Comparison of ENCODE assay signal across 8 cellular contexts in the genomic region with DNA sequence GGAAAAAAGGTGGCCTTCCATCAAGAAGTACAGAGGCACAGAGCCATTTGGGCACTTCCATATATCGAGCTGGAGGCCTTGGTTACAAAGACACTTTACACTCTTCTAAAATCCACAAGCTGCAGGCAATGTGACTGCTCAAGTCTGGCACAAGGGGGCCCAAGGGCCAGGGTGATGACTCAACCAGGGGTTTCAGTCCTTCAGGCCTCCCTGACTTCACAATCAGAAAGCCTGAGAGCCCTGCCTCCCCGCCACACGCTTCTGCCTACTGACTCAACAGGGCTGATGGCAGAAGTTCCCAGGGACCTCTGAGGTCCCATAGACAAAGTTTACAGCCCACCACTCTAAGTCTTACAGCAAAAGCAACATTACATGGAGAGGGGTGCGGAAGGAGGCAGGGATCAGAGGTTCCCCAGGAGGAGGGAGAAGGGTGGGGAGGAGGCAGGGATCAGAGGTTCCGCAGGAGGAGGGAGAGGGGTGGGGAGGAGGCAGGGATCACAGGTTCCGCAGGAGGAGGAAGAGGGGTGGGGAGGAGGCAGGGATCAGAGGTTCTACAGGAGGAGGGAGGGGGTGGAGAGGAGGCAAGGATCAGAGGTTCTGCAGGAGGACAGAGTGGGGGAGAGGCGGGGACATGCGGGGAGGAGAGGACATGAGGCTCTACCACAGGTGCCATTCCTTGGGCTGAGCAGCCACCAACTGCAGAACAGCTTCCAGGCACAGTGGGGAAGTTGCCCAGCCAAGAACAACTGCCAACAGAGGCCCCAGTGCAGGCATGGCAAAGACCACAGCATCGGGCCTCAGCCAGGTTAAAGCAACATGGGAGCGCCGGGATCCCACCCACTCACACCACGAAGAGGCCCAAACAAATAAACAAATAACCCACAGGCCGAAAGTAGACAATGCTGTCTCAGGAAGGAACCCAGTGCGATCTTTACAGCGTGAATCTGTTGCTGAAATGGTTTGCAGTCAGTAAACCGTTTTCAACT. TPM values are rescaled to one million over a fixed set of nuclear protein-coding genes. Genes with fewer than 3 reads are reported as not detected.
A peak's percentile ranks its signal among the peaks of the same experiment; 100 is the strongest.
DNase-seq lines count a peak whose midpoint lies in the region; ATAC-seq and TF ChIP-seq lines count a peak whose summit lies in the region.

No MANE protein-coding gene starts in this region.

- peak overlapping the region; percentile 45 for H4K91ac ChIP-seq in mesenchymal stem cell (ENCODE audit: low read length)

- H3K9ac ChIP-seq in DND-41 (ENCODE audit: low read depth, low read length) (no peak overlapping the region), mesenchymal stem cell (ENCODE audit: low read length) (no peak overlapping the region)

- no peak overlapping the region for H3K4me3 Mint-ChIP-seq in activated CD8-positive, alpha-beta T cell treated with anti-CD3 and anti-CD28 coated beads, Interleukin-2, amount 10 ng/mL, durations not matched to agents 7 days and 5 days
- H3K4me3 Mint-ChIP-seq in immature natural killer cell, result no peak overlapping the region

- CTCF ChIA-PET in activated CD8-positive, alpha-beta T cell treated with anti-CD3 and anti-CD28 coated beads, Interleukin-2, amount 10 ng/mL, durations not matched to agents 7 days and 5 days (lab: Charles Lee), result interaction anchor here (1.2 kb wide), 1 partner anchor 35 kb away, joined by 4 read pairs; no protein-coding TSS in a partner anchor

- ATAC-seq in DND-41 (ENCODE audit: insufficient read depth, low read depth), result peak; percentile 49
- peak; percentile 97 for ATAC-seq in GM19455 (IDR thresholded peaks at IDR 0.05; ENCODE audit: unreplicated experiment)
- ATAC-seq in HG03354 (IDR thresholded peaks at IDR 0.05; ENCODE audit: poor library complexity, severe bottlenecking, unreplicated experiment), result peak; percentile 98
- peak; percentile 32 for ATAC-seq in activated CD8-positive, alpha-beta T cell treated with anti-CD3 and anti-CD28 coated beads, Interleukin-2, amount 10 ng/mL, durations not matched to agents 7 days and 5 days

- H3K23ac ChIP-seq in mesenchymal stem cell (ENCODE audit: low read length in 2 of 2), result no peak overlapping the region

- no peak overlapping the region for H3K27ac ChIP-seq in DND-41 (ENCODE audit: low read length)
- H3K27ac ChIP-seq in mesenchymal stem cell (ENCODE audit: low read length, poor library complexity, severe bottlenecking), result no peak overlapping the region

- POLR2A ChIA-PET in activated CD8-positive, alpha-beta T cell treated with anti-CD3 and anti-CD28 coated beads, Interleukin-2, amount 10 ng/mL, durations not matched to agents 7 days and 5 days (lab: Charles Lee), result no interaction called here

- H3K9me3 Mint-ChIP-seq in activated CD8-positive, alpha-beta T cell treated with anti-CD3 and anti-CD28 coated beads, Interleukin-2, amount 10 ng/mL, durations not matched to agents 7 days and 5 days (ENCODE audit: insufficient read depth), result no peaks in the 10 kb centered on the region
- H3K9me3 Mint-ChIP-seq in immature natural killer cell, result no peaks in the 10 kb centered on the region

- peak overlapping the region in 1 of 2 experiments; percentile 80 for H2BK12ac ChIP-seq in mesenchymal stem cell (ENCODE audit: low read length in 2 of 2)

- no peaks in the 10 kb centered on the region for H3K27me3 Mint-ChIP-seq in activated CD8-positive, alpha-beta T cell treated with anti-CD3 and anti-CD28 coated beads, Interleukin-2, amount 10 ng/mL, durations not matched to agents 7 days and 5 days (ENCODE audit: low read depth)
- H3K27me3 Mint-ChIP-seq in immature natural killer cell (ENCODE audit: low read depth in 3 of 3), result no peaks in the 10 kb centered on the region

- peak; percentile 15 for TF ChIP-seq CTCF in DND-41 (IDR thresholded peaks at IDR 0.05; ENCODE audit: borderline replicate concordance, extremely low read depth, low read length, poor library complexity, severe bottlenecking)

- no peaks in the 10 kb centered on the region for H3K27me3 ChIP-seq in DND-41 (ENCODE audit: insufficient read depth, low read length, poor library complexity)
- no peaks in the 10 kb centered on the region for H3K27me3 ChIP-seq in mesenchymal stem cell (ENCODE audit: control insufficient read depth in 1 of 2, insufficient read depth in 1 of 2, low read length in 2 of 2)

- WGBS in mesenchymal stem cell, result 67% methylated on average over 12 of the region's 16 CpGs

- H3K36me3 ChIP-seq in DND-41 (ENCODE audit: insufficient read depth, low read length) (peaks cover 80% of the 10 kb centered on the region), mesenchymal stem cell (ENCODE audit: control insufficient read depth in 1 of 2, insufficient read depth in 2 of 2, low read depth in 1 of 2, low read length in 2 of 2) (peaks cover 18 to 35% of the 10 kb centered on the region in 2 experiments)

- no peak overlapping the region for H3K27ac Mint-ChIP-seq in activated CD8-positive, alpha-beta T cell treated with anti-CD3 and anti-CD28 coated beads, Interleukin-2, amount 10 ng/mL, durations not matched to agents 7 days and 5 days
- no peak overlapping the region for H3K27ac Mint-ChIP-seq in immature natural killer cell

- H2BK120ac ChIP-seq in mesenchymal stem cell (ENCODE audit: low read depth, low read length), result peak overlapping the region; percentile 62

- H2AK5ac ChIP-seq in mesenchymal stem cell (ENCODE audit: low read length, severe bottlenecking), result no peak overlapping the region

- H3K4ac ChIP-seq in mesenchymal stem cell (ENCODE audit: low read depth in 1 of 2, low read length in 2 of 2), result no peak overlapping the region

- H3K14ac ChIP-seq in mesenchymal stem cell (ENCODE audit: low read length in 2 of 2), result peak overlapping the region in 1 of 2 experiments; percentile 68

- H3K9me3 ChIP-seq in DND-41 (ENCODE audit: insufficient read depth, low read length, severe bottlenecking), result no peaks in the 10 kb centered on the region
- no peaks in the 10 kb centered on the region for H3K9me3 ChIP-seq in mesenchymal stem cell (ENCODE audit: control insufficient read depth, low read length)

- peak overlapping the region; percentile 55 for H4K8ac ChIP-seq in mesenchymal stem cell (ENCODE audit: low read length)

- peaks cover 34% of the 10 kb centered on the region for H3K36me3 Mint-ChIP-seq in activated CD8-positive, alpha-beta T cell treated with anti-CD3 and anti-CD28 coated beads, Interleukin-2, amount 10 ng/mL, durations not matched to agents 7 days and 5 days (ENCODE audit: low read depth)
- H3K36me3 Mint-ChIP-seq in immature natural killer cell, result peaks cover 5 to 9% (median 7%) of the 10 kb centered on the region in 3 donors

- H2BK15ac ChIP-seq in mesenchymal stem cell (ENCODE audit: low read depth, poor library complexity, severe bottlenecking), result no peak overlapping the region

- H3K4me1 ChIP-seq in DND-41 (ENCODE audit: insufficient read depth, low read length) (no peaks in the 10 kb centered on the region), mesenchymal stem cell (ENCODE audit: control insufficient read depth, insufficient read depth, low read depth, low read length) (peaks cover 11% of the 10 kb centered on the region)

- peaks cover 51% of the 10 kb centered on the region for H3K79me1 ChIP-seq in mesenchymal stem cell (replicated peaks; ENCODE audit: low read length, poor library complexity, severe bottlenecking)

- H3K4me2 ChIP-seq in DND-41 (ENCODE audit: insufficient read depth, low read length), result no peak overlapping the region
- H3K4me2 ChIP-seq in mesenchymal stem cell (ENCODE audit: low read length, poor library complexity, severe bottlenecking), result no peak overlapping the region

- no peak overlapping the region for H3K4me3 ChIP-seq in DND-41 (ENCODE audit: low read depth in 1 of 2, low read length in 2 of 2)
- no peak overlapping the region for H3K4me3 ChIP-seq in mesenchymal stem cell (ENCODE audit: insufficient read depth in 1 of 2, low read depth in 1 of 2, low read length in 2 of 2)

- H3K18ac ChIP-seq in mesenchymal stem cell (ENCODE audit: low read depth in 1 of 2, low read length in 2 of 2), result peak overlapping the region in 1 of 2 experiments; percentile 2

- peaks cover 85% of the 10 kb centered on the region for H4K20me1 ChIP-seq in DND-41 (ENCODE audit: insufficient read depth, low read length)

- H2AFZ ChIP-seq in DND-41 (ENCODE audit: low read depth, low read length) (no peak overlapping the region), mesenchymal stem cell (ENCODE audit: low read depth, low read length) (no peak overlapping the region)

- H2BK5ac ChIP-seq in mesenchymal stem cell (ENCODE audit: low read depth, low read length, poor library complexity, severe bottlenecking), result no peak overlapping the region

- peaks cover 40% of the 10 kb centered on the region for H3K4me1 Mint-ChIP-seq in activated CD8-positive, alpha-beta T cell treated with anti-CD3 and anti-CD28 coated beads, Interleukin-2, amount 10 ng/mL, durations not matched to agents 7 days and 5 days (ENCODE audit: low read depth)
- no peaks in the 10 kb centered on the region for H3K4me1 Mint-ChIP-seq in immature natural killer cell

- peak; percentile 19 for DNase-seq in DND-41
- DNase-seq in activated CD8-positive, alpha-beta T cell treated with anti-CD3 and anti-CD28 coated beads, Interleukin-2, amount 10 ng/mL, durations not matched to agents 7 days and 5 days, result peak; percentile 24
- DNase-seq in mesenchymal stem cell, result peak; percentile 85
- DNase-seq in immature natural killer cell, result no peak
- no peak for DNase-seq in inferior parietal cortex (ENCODE audit: extremely low spot score)
- DNase-seq in mesenteric fat pad (ENCODE audit: low spot score), result no peak

- peaks cover 98% of the 10 kb centered on the region for H3K79me2 ChIP-seq in DND-41 (ENCODE audit: insufficient read depth, low read length)

RNA-seq across cellular contexts. Expression of gene SLC7A1, which starts 52.0 kb away (rescaled TPM):
- 10 to 100 TPM; 72.9 to 78.1 TPM for total RNA-seq in activated CD8-positive, alpha-beta T cell treated with anti-CD3 and anti-CD28 coated beads, Interleukin-2, amount 10 ng/mL, durations not matched to agents 7 days and 5 days
- 14.6 TPM for polyA plus RNA-seq in mesenchymal stem cell (2013, experiment 1 of 2)
- 14.5 TPM for polyA plus RNA-seq in mesenchymal stem cell (2013, experiment 2 of 2)
- 1 to 10 TPM; 1.2 to 2.0 (median 1.9) TPM for polyA plus RNA-seq in immature natural killer cell
- 31.9 TPM for total RNA-seq in mesenteric fat pad

Comparison
In these comparisons a context has a peak if more than half of its experiments do, and no peak if none do; other contexts are left out.
1. ATAC-seq: peak in every context shown above with its lines; median percentile 98 in HG03354; 97 in GM19455; 49 in DND-41; 32 in activated CD8-positive, alpha-beta T cell treated with anti-CD3 and anti-CD28 coated beads, Interleukin-2, amount 10 ng/mL, durations not matched to agents 7 days and 5 days.
2. DNase-seq: peak in DND-41 (single experiment), activated CD8-positive, alpha-beta T cell treated with anti-CD3 and anti-CD28 coated beads, Interleukin-2, amount 10 ng/mL, durations not matched to agents 7 days and 5 days (single experiment) and mesenchymal stem cell (single experiment); none in immature natural killer cell (0 of 3), inferior parietal cortex (single experiment) and mesenteric fat pad (single experiment).